In the genomic region with DNA sequence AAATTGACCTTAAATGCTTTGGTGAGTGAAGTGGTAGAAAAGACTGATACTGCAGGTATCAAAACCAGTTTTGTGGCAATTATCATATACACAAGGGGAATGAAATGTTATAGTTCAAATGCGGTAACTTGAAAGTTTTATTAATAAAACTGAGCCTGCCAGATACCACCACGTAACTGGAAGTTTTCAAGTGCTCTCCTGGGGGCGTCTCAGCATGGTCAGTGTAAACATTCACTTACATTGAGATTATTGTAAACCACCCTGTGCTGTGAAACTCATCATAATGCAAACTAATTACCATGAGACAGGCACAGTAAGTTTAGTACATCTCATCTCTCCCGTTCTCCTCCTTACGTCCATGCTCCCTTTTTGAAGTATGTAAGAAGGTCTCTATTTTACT, we compare ENCODE assay signal across 22 cellular contexts.
"Had no signal": no experiment of that assay in that cellular context is flagged by ENCODE, and none has a peak within 500 bp of the region (broad histone marks: within the 10 kb centered on the region; RNA-seq: fewer than 3 reads in every experiment).

No MANE protein-coding gene starts in this region.

- H3K27ac Mint-ChIP-seq: activated CD4-positive, alpha-beta memory T cell treated with anti-CD3 and anti-CD28 coated beads for 36 hours; activated CD4-positive, alpha-beta T cell treated with anti-CD3 and anti-CD28 coated beads, Interleukin-2, amount 10 ng/mL, durations not matched to agents 7 days and 5 days; activated naive CD4-positive, alpha-beta T cell treated with anti-CD3 and anti-CD28 coated beads, Interleukin-2, amount 10 ng/mL, durations not matched to agents 7 days and 5 days; activated naive CD8-positive, alpha-beta T cell treated with anti-CD3 and anti-CD28 coated beads for 36 hours; activated T-helper 2 cell treated with anti-CD3 and anti-CD28 coated beads, Interferon-gamma antibody, Interleukin-2, Interleukin-4, amounts not matched to agents 10 μg/mL and 5 μg/mL and 100 μg/mL, durations not matched to agents 14 hours and 24 hours and 36 hours; T-cell had no signal

- H3K4me3 ChIP-seq: SJSA1 had no signal

- H3K4me3 Mint-ChIP-seq: activated CD4-positive, alpha-beta memory T cell treated with anti-CD3 and anti-CD28 coated beads for 36 hours; activated CD4-positive, alpha-beta T cell treated with anti-CD3 and anti-CD28 coated beads, Interleukin-2, amount 10 ng/mL, durations not matched to agents 7 days and 5 days; activated naive CD4-positive, alpha-beta T cell treated with anti-CD3 and anti-CD28 coated beads, Interleukin-2, amount 10 ng/mL, durations not matched to agents 7 days and 5 days; activated naive CD8-positive, alpha-beta T cell treated with anti-CD3 and anti-CD28 coated beads for 36 hours; T-cell had no signal

- ATAC-seq: T-cell had no signal

- H3K4me1 Mint-ChIP-seq: activated CD4-positive, alpha-beta T cell treated with anti-CD3 and anti-CD28 coated beads, Interleukin-2, amount 10 ng/mL, durations not matched to agents 7 days and 5 days; activated naive CD4-positive, alpha-beta T cell treated with anti-CD3 and anti-CD28 coated beads, Interleukin-2, amount 10 ng/mL, durations not matched to agents 7 days and 5 days; activated naive CD8-positive, alpha-beta T cell treated with anti-CD3 and anti-CD28 coated beads for 36 hours; T-cell had no signal

- H3K27ac ChIP-seq: SJSA1, VCaP had no signal

- H3K36me3 Mint-ChIP-seq: activated CD4-positive, alpha-beta memory T cell treated with anti-CD3 and anti-CD28 coated beads for 36 hours; activated naive CD4-positive, alpha-beta T cell treated with anti-CD3 and anti-CD28 coated beads, Interleukin-2, amount 10 ng/mL, durations not matched to agents 7 days and 5 days; activated naive CD8-positive, alpha-beta T cell treated with anti-CD3 and anti-CD28 coated beads for 36 hours; T-cell had no signal

- H3K27me3 ChIP-seq: SJSA1 had no signal

- H3K36me3 ChIP-seq: SJSA1 had no signal

- DNase-seq: activated CD4-positive, alpha-beta memory T cell treated with anti-CD3 and anti-CD28 coated beads for 36 hours; activated CD4-positive, alpha-beta T cell treated with anti-CD3 and anti-CD28 coated beads, Interleukin-2, amount 10 ng/mL, durations not matched to agents 7 days and 5 days; activated CD4-positive, CD25-positive, alpha-beta regulatory T cell; activated gamma-delta T cell treated with Interleukin-2 at 50 U/mL for 16 hours; activated naive CD4-positive, alpha-beta T cell treated with anti-CD3 and anti-CD28 coated beads, Interleukin-2, amount 10 ng/mL, durations not matched to agents 7 days and 5 days; activated naive CD8-positive, alpha-beta T cell treated with anti-CD3 and anti-CD28 coated beads for 36 hours; activated T-cell treated with anti-CD3 and anti-CD28 coated beads for 4 hours; activated T-cell treated with anti-CD3 and anti-CD28 coated beads, Interleukin-2, amount 50 U/mL, for 48 hours; Karpas-422; MM.1S; NCI-H1105; NCI-H1436; NCI-H1694 treated with DMSO at 0.1 percent for 48 hours; NCI-H2029 treated with DMSO at 0.1 percent for 48 hours; NCI-H446; NCI-H524; SHP77; T-cell; T-helper 2 cell had no signal

- H3K9me3 ChIP-seq: SJSA1 had no signal

- H3K9me3 Mint-ChIP-seq: activated CD4-positive, alpha-beta memory T cell treated with anti-CD3 and anti-CD28 coated beads for 36 hours; activated CD4-positive, alpha-beta T cell treated with anti-CD3 and anti-CD28 coated beads, Interleukin-2, amount 10 ng/mL, durations not matched to agents 7 days and 5 days; activated naive CD4-positive, alpha-beta T cell treated with anti-CD3 and anti-CD28 coated beads, Interleukin-2, amount 10 ng/mL, durations not matched to agents 7 days and 5 days; activated naive CD8-positive, alpha-beta T cell treated with anti-CD3 and anti-CD28 coated beads for 36 hours; activated T-helper 2 cell treated with anti-CD3 and anti-CD28 coated beads, Interferon-gamma antibody, Interleukin-2, Interleukin-4, amounts not matched to agents 10 μg/mL and 5 μg/mL and 100 μg/mL, durations not matched to agents 14 hours and 24 hours and 36 hours; T-cell had no signal
